9 cellular contexts compared by ENCODE assay signal in the genomic region with DNA sequence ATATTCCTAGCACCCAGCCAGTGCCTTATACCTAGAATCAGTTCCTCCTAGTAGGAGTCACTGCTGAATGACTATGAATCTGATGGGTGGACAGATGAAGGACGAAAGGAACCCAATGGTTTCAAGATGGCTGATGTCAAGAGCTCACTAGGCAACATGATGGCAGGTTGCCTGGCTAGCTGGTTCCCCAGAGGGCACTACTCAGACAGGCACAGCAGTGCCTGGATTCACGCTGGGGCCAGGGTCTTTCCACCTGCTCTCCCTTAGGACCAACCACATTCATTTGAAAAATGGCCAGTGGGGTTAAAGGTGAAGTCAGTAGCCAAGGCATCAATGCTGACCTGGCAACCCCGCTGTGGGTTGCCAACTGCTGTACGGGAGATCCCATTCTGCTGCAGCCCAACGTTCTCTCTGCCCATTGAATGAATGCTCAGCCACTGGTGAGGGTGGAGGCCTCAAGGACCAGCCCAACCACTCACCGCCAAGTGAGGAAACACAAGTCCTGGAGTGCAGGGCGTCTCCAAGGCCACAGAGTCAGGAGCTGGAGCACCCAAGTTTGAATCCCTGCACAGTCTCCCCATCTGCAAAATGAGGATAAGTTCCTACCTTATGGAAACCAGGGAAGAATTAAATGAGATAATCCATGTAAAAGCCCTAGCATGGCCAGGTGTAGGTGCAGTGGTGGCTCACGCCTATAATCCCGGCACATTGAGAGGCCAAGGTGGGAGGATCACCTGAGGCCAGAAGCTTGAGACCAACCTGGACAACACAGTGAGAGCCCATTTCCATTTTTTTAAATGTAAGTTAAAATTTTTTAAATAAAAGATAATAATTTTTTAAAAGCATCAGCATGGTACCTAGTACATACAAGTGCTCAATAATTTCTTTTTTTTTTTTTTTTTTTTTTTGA.
DNase-seq lines count a peak whose midpoint lies in the region; ATAC-seq and TF ChIP-seq lines count a peak whose summit lies in the region.
"Had no signal": no experiment of that assay in that cellular context is flagged by ENCODE, and none has a peak within 500 bp of the region (broad histone marks: within the 10 kb centered on the region; RNA-seq: fewer than 3 reads in every experiment).

No MANE protein-coding gene starts in this region.

- peaks cover 92% of the 10 kb centered on the region for H3K4me1 Mint-ChIP-seq in dendritic cell treated with granulocyte-macrophage colony-stimulating factor and Interleukin-4, amounts not matched to agents 40 ng/mL and 50 ng/mL, for 4 days (ENCODE audit: low read depth)
- H3K4me1 Mint-ChIP-seq in nephron progenitor cell = peaks cover 72% of the 10 kb centered on the region

- H3K36me3 Mint-ChIP-seq in dendritic cell treated with granulocyte-macrophage colony-stimulating factor and Interleukin-4, amounts not matched to agents 40 ng/mL and 50 ng/mL, for 4 days (ENCODE audit: low read depth) = peaks cover 57% of the 10 kb centered on the region
- peaks cover 21% of the 10 kb centered on the region for H3K36me3 Mint-ChIP-seq in nephron progenitor cell (ENCODE audit: low read depth)

- H3K27ac Mint-ChIP-seq in dendritic cell treated with granulocyte-macrophage colony-stimulating factor and Interleukin-4, amounts not matched to agents 40 ng/mL and 50 ng/mL, for 4 days = peak overlapping the region; percentile 61
- peak overlapping the region; percentile 36 for H3K27ac Mint-ChIP-seq in nephron progenitor cell

- no peak for TF ChIP-seq CTCF in C4-2B (conservative IDR thresholded peaks at IDR 0.05)
- TF ChIP-seq CTCF in NB4 (IDR thresholded peaks at IDR 0.05; ENCODE audit: low read depth, low read length) = no peak
- TF ChIP-seq CTCF in nephron progenitor cell (IDR thresholded peaks at IDR 0.05) = no peak

- H3K4me3 ChIP-seq in NB4 (ENCODE audit: low read depth, low read length) = no peak overlapping the region

- H3K4me3 Mint-ChIP-seq in dendritic cell treated with granulocyte-macrophage colony-stimulating factor and Interleukin-4, amounts not matched to agents 40 ng/mL and 50 ng/mL, for 4 days = no peak overlapping the region
- H3K4me3 Mint-ChIP-seq in nephron progenitor cell = no peak overlapping the region

- no peak for ATAC-seq in GM18519 (IDR thresholded peaks at IDR 0.05; ENCODE audit: low FRiP score, unreplicated experiment)

- peak overlapping the region; percentile 63 for H3K27ac ChIP-seq in C4-2B

- intact Hi-C loops in dendritic cell treated with granulocyte-macrophage colony-stimulating factor and Interleukin-4, amounts not matched to agents 40 ng/mL and 50 ng/mL, for 4 days (cut with micrococcal nuclease) = no loop called here

- H3K27me3 Mint-ChIP-seq in dendritic cell treated with granulocyte-macrophage colony-stimulating factor and Interleukin-4, amounts not matched to agents 40 ng/mL and 50 ng/mL, for 4 days = no peaks in the 10 kb centered on the region
- H3K27me3 Mint-ChIP-seq in nephron progenitor cell (ENCODE audit: low read depth, poor library complexity) = no peaks in the 10 kb centered on the region

- no peaks in the 10 kb centered on the region for H3K9me3 Mint-ChIP-seq in dendritic cell treated with granulocyte-macrophage colony-stimulating factor and Interleukin-4, amounts not matched to agents 40 ng/mL and 50 ng/mL, for 4 days
- no peaks in the 10 kb centered on the region for H3K9me3 Mint-ChIP-seq in nephron progenitor cell

- TF ChIP-seq POLR2A in NB4 (IDR thresholded peaks at IDR 0.05; ENCODE audit: extremely low read depth, insufficient read length) = no peak

- DNase-seq in NB4 (ENCODE audit: low read depth) (peak; percentile 32), nephron progenitor cell (no peak), NOMO-1 treated with DMSO at 0.1 percent for 48 hours (lab: John Stamatoyannopoulos, UW; ENCODE audit: unreplicated experiment) (no peak), UCSD-AML1 (lab: John Stamatoyannopoulos, UW; ENCODE audit: unreplicated experiment) (no peak), NCI-H510A (lab: John Stamatoyannopoulos, UW) (no peak)
- DNase-seq: NCI-H2029 treated with DMSO at 0.1 percent for 48 hours had no signal
